In the genomic region with DNA sequence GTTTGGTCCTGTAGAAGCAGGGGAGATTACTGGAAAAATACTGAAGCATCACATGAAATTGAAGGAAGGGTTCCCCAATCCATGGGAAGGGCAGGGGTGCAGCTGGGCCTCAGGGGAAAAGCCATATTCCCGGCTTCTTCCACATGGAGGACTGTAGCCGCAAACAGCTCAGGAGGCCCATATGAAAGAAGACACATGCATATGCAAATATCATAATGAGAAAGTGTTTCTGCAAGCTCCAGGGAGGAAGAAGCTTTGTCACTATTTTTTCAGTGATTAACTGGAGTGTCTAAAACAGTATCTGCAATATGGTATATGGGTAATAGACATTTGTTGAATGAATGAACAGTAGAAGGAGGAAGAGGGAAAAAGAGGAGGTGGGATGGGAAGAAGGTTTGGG, we compare ENCODE assay signal across 1 cellular context.
TF ChIP-seq lines count a peak whose summit lies in the region.

No MANE protein-coding gene starts in this region.

TF ChIP-seq in GM23338, 12 proteins besides CTCF, POLR2A, EP300 and RAD21 (continued from another document):
- TF ChIP-seq, protein P1, sequence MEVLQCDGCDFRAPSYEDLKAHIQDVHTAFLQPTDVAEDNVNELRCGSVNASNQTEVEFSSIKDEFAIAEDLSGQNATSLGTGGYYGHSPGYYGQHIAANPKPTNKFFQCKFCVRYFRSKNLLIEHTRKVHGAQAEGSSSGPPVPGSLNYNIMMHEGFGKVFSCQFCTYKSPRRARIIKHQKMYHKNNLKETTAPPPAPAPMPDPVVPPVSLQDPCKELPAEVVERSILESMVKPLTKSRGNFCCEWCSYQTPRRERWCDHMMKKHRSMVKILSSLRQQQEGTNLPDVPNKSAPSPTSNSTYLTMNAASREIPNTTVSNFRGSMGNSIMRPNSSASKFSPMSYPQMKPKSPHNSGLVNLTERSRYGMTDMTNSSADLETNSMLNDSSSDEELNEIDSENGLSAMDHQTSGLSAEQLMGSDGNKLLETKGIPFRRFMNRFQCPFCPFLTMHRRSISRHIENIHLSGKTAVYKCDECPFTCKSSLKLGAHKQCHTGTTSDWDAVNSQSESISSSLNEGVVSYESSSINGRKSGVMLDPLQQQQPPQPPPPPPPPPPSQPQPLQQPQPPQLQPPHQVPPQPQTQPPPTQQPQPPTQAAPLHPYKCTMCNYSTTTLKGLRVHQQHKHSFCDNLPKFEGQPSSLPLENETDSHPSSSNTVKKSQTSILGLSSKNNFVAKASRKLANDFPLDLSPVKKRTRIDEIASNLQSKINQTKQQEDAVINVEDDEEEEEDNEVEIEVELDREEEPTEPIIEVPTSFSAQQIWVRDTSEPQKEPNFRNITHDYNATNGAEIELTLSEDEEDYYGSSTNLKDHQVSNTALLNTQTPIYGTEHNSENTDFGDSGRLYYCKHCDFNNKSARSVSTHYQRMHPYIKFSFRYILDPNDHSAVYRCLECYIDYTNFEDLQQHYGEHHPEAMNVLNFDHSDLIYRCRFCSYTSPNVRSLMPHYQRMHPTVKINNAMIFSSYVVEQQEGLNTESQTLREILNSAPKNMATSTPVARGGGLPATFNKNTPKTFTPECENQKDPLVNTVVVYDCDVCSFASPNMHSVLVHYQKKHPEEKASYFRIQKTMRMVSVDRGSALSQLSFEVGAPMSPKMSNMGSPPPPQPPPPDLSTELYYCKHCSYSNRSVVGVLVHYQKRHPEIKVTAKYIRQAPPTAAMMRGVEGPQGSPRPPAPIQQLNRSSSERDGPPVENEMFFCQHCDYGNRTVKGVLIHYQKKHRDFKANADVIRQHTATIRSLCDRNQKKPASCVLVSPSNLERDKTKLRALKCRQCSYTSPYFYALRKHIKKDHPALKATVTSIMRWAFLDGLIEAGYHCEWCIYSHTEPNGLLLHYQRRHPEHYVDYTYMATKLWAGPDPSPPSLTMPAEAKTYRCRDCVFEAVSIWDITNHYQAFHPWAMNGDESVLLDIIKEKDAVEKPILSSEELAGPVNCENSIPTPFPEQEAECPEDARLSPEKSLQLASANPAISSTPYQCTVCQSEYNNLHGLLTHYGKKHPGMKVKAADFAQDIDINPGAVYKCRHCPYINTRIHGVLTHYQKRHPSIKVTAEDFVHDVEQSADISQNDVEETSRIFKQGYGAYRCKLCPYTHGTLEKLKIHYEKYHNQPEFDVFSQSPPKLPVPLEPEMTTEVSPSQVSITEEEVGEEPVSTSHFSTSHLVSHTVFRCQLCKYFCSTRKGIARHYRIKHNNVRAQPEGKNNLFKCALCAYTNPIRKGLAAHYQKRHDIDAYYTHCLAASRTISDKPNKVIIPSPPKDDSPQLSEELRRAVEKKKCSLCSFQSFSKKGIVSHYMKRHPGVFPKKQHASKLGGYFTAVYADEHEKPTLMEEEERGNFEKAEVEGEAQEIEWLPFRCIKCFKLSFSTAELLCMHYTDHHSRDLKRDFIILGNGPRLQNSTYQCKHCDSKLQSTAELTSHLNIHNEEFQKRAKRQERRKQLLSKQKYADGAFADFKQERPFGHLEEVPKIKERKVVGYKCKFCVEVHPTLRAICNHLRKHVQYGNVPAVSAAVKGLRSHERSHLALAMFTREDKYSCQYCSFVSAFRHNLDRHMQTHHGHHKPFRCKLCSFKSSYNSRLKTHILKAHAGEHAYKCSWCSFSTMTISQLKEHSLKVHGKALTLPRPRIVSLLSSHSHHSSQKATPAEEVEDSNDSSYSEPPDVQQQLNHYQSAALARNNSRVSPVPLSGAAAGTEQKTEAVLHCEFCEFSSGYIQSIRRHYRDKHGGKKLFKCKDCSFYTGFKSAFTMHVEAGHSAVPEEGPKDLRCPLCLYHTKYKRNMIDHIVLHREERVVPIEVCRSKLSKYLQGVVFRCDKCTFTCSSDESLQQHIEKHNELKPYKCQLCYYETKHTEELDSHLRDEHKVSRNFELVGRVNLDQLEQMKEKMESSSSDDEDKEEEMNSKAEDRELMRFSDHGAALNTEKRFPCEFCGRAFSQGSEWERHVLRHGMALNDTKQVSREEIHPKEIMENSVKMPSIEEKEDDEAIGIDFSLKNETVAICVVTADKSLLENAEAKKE (CRISPR knock-in tag; IDR thresholded peaks at IDR 0.05) = no peak
- TF ChIP-seq CREB1 (CRISPR knock-in tag; IDR thresholded peaks at IDR 0.05; ENCODE audit: low read depth) (no peak), POLR2AphosphoS5 (IDR thresholded peaks at IDR 0.05; ENCODE audit: low read depth) (no peak), NANOG (IDR thresholded peaks at IDR 0.05; ENCODE audit: borderline replicate concordance) (no peak), STAT1 (IDR thresholded peaks at IDR 0.05; ENCODE audit: unreplicated experiment) (no peak), JUNB (IDR thresholded peaks at IDR 0.05; ENCODE audit: unreplicated experiment) (no peak), ZNF331 (CRISPR knock-in tag; IDR thresholded peaks at IDR 0.05; ENCODE audit: low read depth) (no peak)
- TF ChIP-seq, protein P2, sequence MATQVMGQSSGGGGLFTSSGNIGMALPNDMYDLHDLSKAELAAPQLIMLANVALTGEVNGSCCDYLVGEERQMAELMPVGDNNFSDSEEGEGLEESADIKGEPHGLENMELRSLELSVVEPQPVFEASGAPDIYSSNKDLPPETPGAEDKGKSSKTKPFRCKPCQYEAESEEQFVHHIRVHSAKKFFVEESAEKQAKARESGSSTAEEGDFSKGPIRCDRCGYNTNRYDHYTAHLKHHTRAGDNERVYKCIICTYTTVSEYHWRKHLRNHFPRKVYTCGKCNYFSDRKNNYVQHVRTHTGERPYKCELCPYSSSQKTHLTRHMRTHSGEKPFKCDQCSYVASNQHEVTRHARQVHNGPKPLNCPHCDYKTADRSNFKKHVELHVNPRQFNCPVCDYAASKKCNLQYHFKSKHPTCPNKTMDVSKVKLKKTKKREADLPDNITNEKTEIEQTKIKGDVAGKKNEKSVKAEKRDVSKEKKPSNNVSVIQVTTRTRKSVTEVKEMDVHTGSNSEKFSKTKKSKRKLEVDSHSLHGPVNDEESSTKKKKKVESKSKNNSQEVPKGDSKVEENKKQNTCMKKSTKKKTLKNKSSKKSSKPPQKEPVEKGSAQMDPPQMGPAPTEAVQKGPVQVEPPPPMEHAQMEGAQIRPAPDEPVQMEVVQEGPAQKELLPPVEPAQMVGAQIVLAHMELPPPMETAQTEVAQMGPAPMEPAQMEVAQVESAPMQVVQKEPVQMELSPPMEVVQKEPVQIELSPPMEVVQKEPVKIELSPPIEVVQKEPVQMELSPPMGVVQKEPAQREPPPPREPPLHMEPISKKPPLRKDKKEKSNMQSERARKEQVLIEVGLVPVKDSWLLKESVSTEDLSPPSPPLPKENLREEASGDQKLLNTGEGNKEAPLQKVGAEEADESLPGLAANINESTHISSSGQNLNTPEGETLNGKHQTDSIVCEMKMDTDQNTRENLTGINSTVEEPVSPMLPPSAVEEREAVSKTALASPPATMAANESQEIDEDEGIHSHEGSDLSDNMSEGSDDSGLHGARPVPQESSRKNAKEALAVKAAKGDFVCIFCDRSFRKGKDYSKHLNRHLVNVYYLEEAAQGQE (IDR thresholded peaks at IDR 0.05; ENCODE audit: unreplicated experiment) = no peak
